In genomic region chr12:98503593-98504367, GRCh38 we compare ENCODE assay signal across 1 cellular context.
TF ChIP-seq lines count a peak whose summit lies in the region.

No MANE protein-coding gene starts in this region.

TF ChIP-seq in HepG2, 621 proteins besides CTCF, POLR2A, EP300 and RAD21 (continued from another document and continues in another):
- peak; percentile 21; the same call in 1 of the 2 replicates for TF ChIP-seq ZNF770 (CRISPR knock-in tag; IDR thresholded peaks at IDR 0.05)
- TF ChIP-seq BRD4 (CRISPR knock-in tag; IDR thresholded peaks at IDR 0.05): 0 out of 2 replicates have a peak, but pooled peaks have one; percentile 35
- no peak for TF ChIP-seq ZNF20 (CRISPR knock-in tag; IDR thresholded peaks at IDR 0.05)
- TF ChIP-seq LCORL (IDR thresholded peaks at IDR 0.05): no peak
- TF ChIP-seq LCORL (CRISPR knock-in tag; IDR thresholded peaks at IDR 0.05): peak; percentile 56
- peak; percentile 75 for TF ChIP-seq TBL1XR1 (IDR thresholded peaks at IDR 0.05; ENCODE audit: borderline replicate concordance, low read length, partially characterized antibody)
- no peak for TF ChIP-seq ZNF569 (CRISPR knock-in tag; IDR thresholded peaks at IDR 0.05; ENCODE audit: borderline replicate concordance)
- no peak for TF ChIP-seq SP140L (CRISPR knock-in tag; IDR thresholded peaks at IDR 0.05; ENCODE audit: borderline replicate concordance)
- peak; percentile 65; the same call in 1 of the 2 replicates for TF ChIP-seq SP4 (CRISPR knock-in tag; IDR thresholded peaks at IDR 0.05)
- TF ChIP-seq JUND (CRISPR knock-in tag; IDR thresholded peaks at IDR 0.05): 0 out of 2 replicates have a peak, but pooled peaks have one; percentile 9
- TF ChIP-seq MZF1 (CRISPR knock-in tag; IDR thresholded peaks at IDR 0.05; ENCODE audit: borderline replicate concordance): no peak
- no peak for TF ChIP-seq SRSF9 (IDR thresholded peaks at IDR 0.05; ENCODE audit: borderline replicate concordance, insufficient read depth, low read depth, low read length, poor library complexity, severe bottlenecking)
- no peak for TF ChIP-seq MATR3 (CRISPR knock-in tag; IDR thresholded peaks at IDR 0.05)
- no peak for TF ChIP-seq CENPT (CRISPR knock-in tag; IDR thresholded peaks at IDR 0.05; ENCODE audit: low read depth)
- TF ChIP-seq ZNF550 (CRISPR knock-in tag; IDR thresholded peaks at IDR 0.05; ENCODE audit: borderline replicate concordance): no peak; the same call in 1 of the 2 replicates
- no peak for TF ChIP-seq SRSF1 (optimal IDR thresholded peaks at IDR 0.05; ENCODE audit: low read depth, low read length)
- peak; percentile 40 for TF ChIP-seq ATF5 (CRISPR knock-in tag; IDR thresholded peaks at IDR 0.05; ENCODE audit: low read depth)
- TF ChIP-seq GPBP1L1 (CRISPR knock-in tag; IDR thresholded peaks at IDR 0.05): no peak
- TF ChIP-seq TCF12 (IDR thresholded peaks at IDR 0.05): no peak
- TF ChIP-seq TCF12 (CRISPR knock-in tag; IDR thresholded peaks at IDR 0.05): no peak; the same call in 1 of the 2 replicates
- TF ChIP-seq ZFP36L2 (CRISPR knock-in tag; IDR thresholded peaks at IDR 0.05): no peak
- TF ChIP-seq SKIL (CRISPR knock-in tag; IDR thresholded peaks at IDR 0.05; ENCODE audit: borderline replicate concordance): peak; percentile 43; the same call in 1 of the 2 replicates
- TF ChIP-seq SP5 (CRISPR knock-in tag; IDR thresholded peaks at IDR 0.05; ENCODE audit: borderline replicate concordance, low read depth): peak; percentile 65
- no peak for TF ChIP-seq REL (CRISPR knock-in tag; conservative IDR thresholded peaks at IDR 0.05)
- TF ChIP-seq ZNF597 (CRISPR knock-in tag; IDR thresholded peaks at IDR 0.05): no peak
- no peak; the same call in 1 of the 2 replicates for TF ChIP-seq FOXC1 (CRISPR knock-in tag; IDR thresholded peaks at IDR 0.05; ENCODE audit: borderline replicate concordance)
- peak; percentile 95 for TF ChIP-seq ZFX (CRISPR knock-in tag; IDR thresholded peaks at IDR 0.05; ENCODE audit: low read depth)
- no peak for TF ChIP-seq STAT5B (CRISPR knock-in tag; IDR thresholded peaks at IDR 0.05)
- peak; percentile 10; the same call in 1 of the 2 replicates for TF ChIP-seq ZNF12 (CRISPR knock-in tag; IDR thresholded peaks at IDR 0.05)
- TF ChIP-seq ZGPAT (CRISPR knock-in tag; IDR thresholded peaks at IDR 0.05): peak; percentile 78
- no peak for TF ChIP-seq RNF219 (CRISPR knock-in tag; IDR thresholded peaks at IDR 0.05)
- 0 out of 2 replicates have a peak, but pooled peaks have one; percentile 28 for TF ChIP-seq GATA4 (IDR thresholded peaks at IDR 0.05; ENCODE audit: borderline replicate concordance, low read depth)
- no peak for TF ChIP-seq ZNF564 (CRISPR knock-in tag; IDR thresholded peaks at IDR 0.05)
- peak; percentile 83 for TF ChIP-seq RARA (CRISPR knock-in tag; IDR thresholded peaks at IDR 0.05)
- no peak for TF ChIP-seq REXO4 (CRISPR knock-in tag; IDR thresholded peaks at IDR 0.05; ENCODE audit: borderline replicate concordance)
- no peak for TF ChIP-seq TBP (CRISPR knock-in tag; IDR thresholded peaks at IDR 0.05)
- no peak for TF ChIP-seq THYN1 (CRISPR knock-in tag; IDR thresholded peaks at IDR 0.05; ENCODE audit: borderline replicate concordance, low read depth)
- no peak for TF ChIP-seq ZC3H4 (CRISPR knock-in tag; IDR thresholded peaks at IDR 0.05; ENCODE audit: borderline replicate concordance)
- no peak; the same call in 1 of the 2 replicates for TF ChIP-seq SMYD3 (CRISPR knock-in tag; IDR thresholded peaks at IDR 0.05)
- no peak for TF ChIP-seq CREB3 (CRISPR knock-in tag; IDR thresholded peaks at IDR 0.05)
- no peak for TF ChIP-seq ARID2 (CRISPR knock-in tag; IDR thresholded peaks at IDR 0.05; ENCODE audit: borderline replicate concordance)
- TF ChIP-seq ZNF446 (CRISPR knock-in tag; IDR thresholded peaks at IDR 0.05): 0 out of 2 replicates have a peak, but pooled peaks have one; percentile 72
- TF ChIP-seq MAFF (IDR thresholded peaks at IDR 0.05; ENCODE audit: low read depth, low read length): no peak
- no peak; the same call in 1 of the 2 replicates for TF ChIP-seq RERE (CRISPR knock-in tag; IDR thresholded peaks at IDR 0.05; ENCODE audit: low read depth)
- no peak for TF ChIP-seq ZNF660 (CRISPR knock-in tag; IDR thresholded peaks at IDR 0.05; ENCODE audit: borderline replicate concordance, low read depth)
